In genomic region chr3:16147226-16147625, GRCh38 we compare ENCODE assay signal across 16 cellular contexts. TPM values are rescaled to one million over a fixed set of nuclear protein-coding genes. Genes with fewer than 3 reads are reported as not detected.
DNase-seq lines count a peak whose midpoint lies in the region; ATAC-seq and TF ChIP-seq lines count a peak whose summit lies in the region.
"Had no signal": no experiment of that assay in that cellular context is flagged by ENCODE, and none has a peak within 500 bp of the region (broad histone marks: within the 10 kb centered on the region; RNA-seq: fewer than 3 reads in every experiment).

No MANE protein-coding gene starts in this region.

- H3K27me3 Mint-ChIP-seq in CD4-positive, alpha-beta T cell = peaks cover 4% of the 10 kb centered on the region
- H3K27me3 Mint-ChIP-seq in HFFc6 (ENCODE audit: insufficient read depth) = peaks cover 2% of the 10 kb centered on the region

- CTCF ChIA-PET in CD4-positive, alpha-beta T cell (lab: Charles Lee) = interaction anchor here (1.1 kb wide), 1 partner anchor 14 kb away, joined by 4 read pairs; no protein-coding TSS in a partner anchor

- POLR2A ChIA-PET in CD4-positive, alpha-beta T cell (lab: Charles Lee) = no interaction called here

- peaks cover 76% of the 10 kb centered on the region for H3K4me1 ChIP-seq in SJSA1 (replicated peaks)

- no peaks in the 10 kb centered on the region for H3K9me3 ChIP-seq in CD4-positive, alpha-beta T cell (ENCODE audit: control insufficient read depth, low read length)
- H3K9me3 ChIP-seq in SJSA1 (replicated peaks) = no peaks in the 10 kb centered on the region
- H3K9me3 ChIP-seq: upper lobe of right lung had no signal

- DNase-seq in CD4-positive, alpha-beta T cell = no peak
- DNase-seq in HFFc6 (peak; percentile 32), SJSA1 (ENCODE audit: low read depth in 1 of 2, low spot score in 2 of 2) (no peak), fibroblast of the aortic adventitia (ENCODE audit: low read depth) (peak; percentile 28), SIG-M5 treated with dmso at 0.1 percent for 504 hours (lab: John Stamatoyannopoulos, UW; ENCODE audit: unreplicated experiment) (no peak)
- DNase-seq in stimulated activated CD4-positive, alpha-beta T cell treated with anti-CD3 and anti-CD28 coated beads, Interleukin-2, amount 100 ng/mL, for 24 hours = no peak
- no peak for DNase-seq in activated CD8-positive, alpha-beta memory T cell treated with anti-CD3 and anti-CD28 coated beads, Interleukin-2, amount 50 U/mL, for 4 hours
- DNase-seq: activated CD4-positive, alpha-beta T cell treated with anti-CD3 and anti-CD28 coated beads for 4 hours; activated gamma-delta T cell; DMS153; foreskin melanocyte; left colon; NCI-H1092 treated with DMSO at 0.1 percent for 48 hours; NCI-H510A; upper lobe of right lung had no signal

- no peaks in the 10 kb centered on the region for H3K36me3 Mint-ChIP-seq in CD4-positive, alpha-beta T cell (ENCODE audit: low read depth)
- peaks cover 25% of the 10 kb centered on the region for H3K36me3 Mint-ChIP-seq in HFFc6 (ENCODE audit: low read depth)

- H3K4me3 ChIP-seq in SJSA1 = no peak overlapping the region
- H3K4me3 ChIP-seq in fibroblast of the aortic adventitia (ENCODE audit: low read depth, low read length) = no peak overlapping the region
- H3K4me3 ChIP-seq: upper lobe of right lung had no signal

- H3K36me3 ChIP-seq in SJSA1 = no peaks in the 10 kb centered on the region
- H3K36me3 ChIP-seq: upper lobe of right lung had no signal

- H3K27me3 ChIP-seq in CD4-positive, alpha-beta T cell (ENCODE audit: control insufficient read depth, insufficient read depth, low read length) = no peaks in the 10 kb centered on the region
- no peaks in the 10 kb centered on the region for H3K27me3 ChIP-seq in SJSA1 (replicated peaks)
- H3K27me3 ChIP-seq: upper lobe of right lung had no signal

- ATAC-seq in CD4-positive, alpha-beta T cell (ENCODE audit: poor library complexity) = peak; percentile 17
- ATAC-seq in HG03196 (IDR thresholded peaks at IDR 0.05; ENCODE audit: unreplicated experiment) = no peak
- ATAC-seq: left colon, upper lobe of right lung had no signal

- H3K4me3 Mint-ChIP-seq in CD4-positive, alpha-beta T cell = no peak overlapping the region
- H3K4me3 Mint-ChIP-seq in HFFc6 = no peak overlapping the region

- no peak overlapping the region for H3K27ac ChIP-seq in CD4-positive, alpha-beta T cell (ENCODE audit: low read depth, low read length)
- peak overlapping the region; percentile 41 for H3K27ac ChIP-seq in SJSA1
- H3K27ac ChIP-seq: upper lobe of right lung had no signal

- peaks cover 6% of the 10 kb centered on the region for H3K9me3 Mint-ChIP-seq in CD4-positive, alpha-beta T cell
- H3K9me3 Mint-ChIP-seq in HFFc6 = no peaks in the 10 kb centered on the region

- no peak for TF ChIP-seq CTCF in CD4-positive, alpha-beta T cell (IDR thresholded peaks at IDR 0.05)
- TF ChIP-seq CTCF in HFFc6 (IDR thresholded peaks at IDR 0.05) = no peak
- no peak for TF ChIP-seq CTCF in fibroblast of the aortic adventitia (IDR thresholded peaks at IDR 0.05; ENCODE audit: insufficient read depth, low read length)

- peaks cover 10% of the 10 kb centered on the region for H3K4me1 Mint-ChIP-seq in CD4-positive, alpha-beta T cell (ENCODE audit: low read depth)
- peaks cover 44% of the 10 kb centered on the region for H3K4me1 Mint-ChIP-seq in HFFc6 (ENCODE audit: low read depth)

- intact Hi-C loops in CD4-positive, alpha-beta T cell (cut with DNase I, micrococcal nuclease) = no loop called here

- no peak overlapping the region for H3K27ac Mint-ChIP-seq in CD4-positive, alpha-beta T cell
- peak overlapping the region; percentile 34 for H3K27ac Mint-ChIP-seq in HFFc6

RNA-seq across cellular contexts. Expression of gene GALNT15, which starts 27.3 kb away (rescaled TPM):
- not detected for total RNA-seq in CD4-positive, alpha-beta T cell
- 1 to 10 TPM; 5.5 to 7.2 (median 6.4) TPM for total RNA-seq in HFFc6 (2021; fragmentation: NEBNext Ultra II Directional; extraction: Animal tissue kit (Norgen Biotek cat#: 25700))
- 1.3 and 2.1 TPM in 2 replicates for total RNA-seq in SJSA1 (2014; rRNA removed; shearing (Covaris generic))
- total RNA-seq in fibroblast of the aortic adventitia (ENCODE audit: low replicate concordance) = 10.9 and 22.0 TPM in 2 replicates

Comparison
In these comparisons a context has a peak if more than half of its experiments do, and no peak if none do; other contexts are left out.
1. DNase-seq: peak in HFFc6 (single experiment) and fibroblast of the aortic adventitia (single experiment); none in CD4-positive, alpha-beta T cell (0 of 10), SJSA1 (0 of 2), SIG-M5 treated with dmso at 0.1 percent for 504 hours (single experiment), stimulated activated CD4-positive, alpha-beta T cell treated with anti-CD3 and anti-CD28 coated beads, Interleukin-2, amount 100 ng/mL, for 24 hours (0 of 2) and activated CD8-positive, alpha-beta memory T cell treated with anti-CD3 and anti-CD28 coated beads, Interleukin-2, amount 50 U/mL, for 4 hours (single experiment).